ENCODE assay signal across 8 cellular contexts in genomic region chr12:6700646-6701051, GRCh38. TPM values are rescaled to one million over a fixed set of nuclear protein-coding genes. Genes with fewer than 3 reads are reported as not detected.
A peak's percentile ranks its signal among the peaks of the same experiment; 100 is the strongest.
DNase-seq lines count a peak whose midpoint lies in the region; ATAC-seq and TF ChIP-seq lines count a peak whose summit lies in the region.

PIANP (minus strand) TSS chr12:6700815; CDS start chr12:6698061, 2,754 bp downstream.

- TF ChIP-seq CTCF in brain (conservative IDR thresholded peaks at IDR 0.05) = no peak

- peaks cover 47% of the 10 kb centered on the region for H3K4me1 Mint-ChIP-seq in brain

- peaks cover 7% of the 10 kb centered on the region for H3K36me3 Mint-ChIP-seq in brain

- H3K27me3 Mint-ChIP-seq in brain = peaks cover 24% of the 10 kb centered on the region

- DNase-seq in H7 (peak; percentile 87), T-helper 22 cell (ENCODE audit: low read depth) (peak; percentile 19), iPS-NIHi7 (ENCODE audit: extremely low spot score) (peak; percentile 45), SW480 (ENCODE audit: low spot score) (no peak), HUDEP-2 (lab: John Stamatoyannopoulos, UW; ENCODE audit: unreplicated experiment in 76 of 76) (no peak)
- peak; percentile 41 to 53 for DNase-seq in stimulated activated CD4-positive, alpha-beta T cell treated with anti-CD3 and anti-CD28 coated beads, Interleukin-1b, Interleukin-23, amount 100 ng/mL, for 4 hours (ENCODE audit: low read depth in 2 of 2)

- peak within 1 kb of the TSS; percentile 86 for H3K4me3 ChIP-seq in H7 (ENCODE audit: insufficient read depth, low read depth, low read length)

- peaks cover 28% of the 10 kb centered on the region for H3K27me3 ChIP-seq in H7 (ENCODE audit: control insufficient read depth, insufficient read depth, low read length)

- no peak for ATAC-seq in HG03457 (IDR thresholded peaks at IDR 0.05; ENCODE audit: unreplicated experiment)

- H3K4me3 Mint-ChIP-seq in brain = peak within 1 kb of the TSS; percentile 85 to 98 (median 90)

- no peaks in the 10 kb centered on the region for H3K36me3 ChIP-seq in H7 (replicated peaks; ENCODE audit: control insufficient read depth, insufficient read depth, low read length)

- H3K9me3 Mint-ChIP-seq in brain = no peaks in the 10 kb centered on the region

- H3K27ac Mint-ChIP-seq in brain = peak within 1 kb of the TSS; percentile 80 to 99 (median 95)

RNA-seq across cellular contexts. Expression of gene PIANP, which starts in this region (rescaled TPM):
- 0.42 and 1.4 TPM in 2 replicates for total RNA-seq in H7 (2014; rRNA removed; shearing (Covaris generic))
- polyA plus RNA-seq in brain (ENCODE audit: insufficient read depth, low read depth, low replicate concordance) = 63.9 TPM

Comparison
In these comparisons a context has a peak if more than half of its experiments do, and no peak if none do; other contexts are left out.
1. DNase-seq: peak in H7 (single experiment), T-helper 22 cell (single experiment), iPS-NIHi7 (single experiment) and stimulated activated CD4-positive, alpha-beta T cell treated with anti-CD3 and anti-CD28 coated beads, Interleukin-1b, Interleukin-23, amount 100 ng/mL, for 4 hours (2 of 2); none in SW480 (single experiment) and HUDEP-2 (0 of 76).